Comparison of ENCODE assay signal across 2 cellular contexts in genomic region chr5:127072861-127073846, GRCh38.
A peak's percentile ranks its signal among the peaks of the same experiment; 100 is the strongest.
TF ChIP-seq lines count a peak whose summit lies in the region.

Gene C5orf63 (minus strand): TSS chr5:127073502. CDS start chr5:127058995, 14,507 bp downstream.

TF ChIP-seq in GM23338, 12 proteins besides CTCF, POLR2A, EP300 and RAD21 (continued from another document):
- TF ChIP-seq REST (IDR thresholded peaks at IDR 0.05; ENCODE audit: unreplicated experiment) (no peak), ZNF462 (CRISPR knock-in tag; IDR thresholded peaks at IDR 0.05) (no peak), ETS1 (IDR thresholded peaks at IDR 0.05) (no peak; the same call in 1 of the 2 replicates)

TF ChIP-seq in liver, 16 proteins besides CTCF, POLR2A, EP300 and RAD21 (continued from another document):
- peak; percentile 49 to 87 for TF ChIP-seq GABPA (IDR thresholded peaks at IDR 0.05 in 1 of 2, conservative IDR thresholded peaks at IDR 0.05 in 1 of 2)
- peak; percentile 67 for TF ChIP-seq NR2F2 (IDR thresholded peaks at IDR 0.05)
- TF ChIP-seq RXRA (IDR thresholded peaks at IDR 0.05), result peak; percentile 34 to 59
- TF ChIP-seq EGR1 (IDR thresholded peaks at IDR 0.05; ENCODE audit: low read depth in 2 of 2), result peak; percentile 21 to 72
- TF ChIP-seq MAX (IDR thresholded peaks at IDR 0.05), result no peak
- no peak for TF ChIP-seq FOXA1 (IDR thresholded peaks at IDR 0.05)
- no peak for TF ChIP-seq HNF4A (conservative IDR thresholded peaks at IDR 0.05)
